In genomic region chr6:38062066-38062465, GRCh38 we compare ENCODE assay signal across 35 cellular contexts.
"Had no signal": no experiment of that assay in that cellular context is flagged by ENCODE, and none has a peak within 500 bp of the region (broad histone marks: within the 10 kb centered on the region; RNA-seq: fewer than 3 reads in every experiment).

No MANE protein-coding gene starts in this region.

- H3K27ac ChIP-seq: KMS-11 had no signal

- H3K27me3 ChIP-seq: MG63 had no signal

- DNase-seq: Karpas-422, Kasumi-1, MG63, MM.1S, MV-4-11, NCI-H1048, NCI-H1092, NCI-H1092 treated with DMSO at 0.1 percent for 48 hours, NCI-H1105, NCI-H1105 treated with DMSO at 0.1 percent for 48 hours, NCI-H1417, NCI-H1417 treated with DMSO at 0.1 percent for 48 hours, NCI-H1436, NCI-H1436 treated with DMSO at 0.1 percent for 48 hours, NCI-H146, NCI-H1694, NCI-H1694 treated with DMSO at 0.1 percent for 48 hours, NCI-H187, NCI-H187 treated with DMSO at 0.1 percent for 48 hours, NCI-H1930, NCI-H2029, NCI-H2029 treated with DMSO at 0.1 percent for 48 hours, NCI-H2081, NCI-H2081 treated with DMSO at 0.1 percent for 48 hours, NCI-H2107, NCI-H2171, NCI-H2171 treated with DMSO at 0.1 percent for 48 hours, NCI-H2227 treated with DMSO at 0.1 percent for 48 hours, NCI-H226, NCI-H345, NCI-H446, NCI-H446 treated with DMSO at 0.1 percent for 48 hours, NCI-H510A, NCI-H510A treated with DMSO at 0.1 percent for 48 hours had no signal

- H3K4me2 ChIP-seq: KMS-11 had no signal

- H3K9me3 ChIP-seq: MG63 had no signal

- H3K4me3 ChIP-seq: MG63 had no signal
